ENCODE assay signal across 10 cellular contexts in the genomic region with DNA sequence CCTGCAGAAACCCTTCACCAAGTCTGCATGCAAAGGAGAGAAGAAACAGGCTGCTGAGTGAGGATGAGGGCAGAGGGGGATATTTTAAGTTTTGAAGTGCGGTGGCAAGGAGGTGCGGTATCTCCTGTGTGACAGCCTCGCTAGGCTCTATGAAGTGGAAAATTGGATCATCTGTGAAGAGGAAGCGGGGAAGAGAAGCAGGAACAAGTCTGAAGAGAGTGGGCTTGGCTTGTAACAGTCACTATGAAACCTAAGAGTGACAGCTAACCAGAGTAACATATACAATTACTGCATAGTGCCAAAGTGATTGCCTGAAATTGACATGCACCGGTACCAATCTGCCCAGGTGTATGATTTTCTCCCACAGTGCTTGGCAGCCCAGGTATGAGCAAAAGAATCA.
DNase-seq lines count a peak whose midpoint lies in the region; ATAC-seq and TF ChIP-seq lines count a peak whose summit lies in the region.
"Had no signal": no experiment of that assay in that cellular context is flagged by ENCODE, and none has a peak within 500 bp of the region (broad histone marks: within the 10 kb centered on the region; RNA-seq: fewer than 3 reads in every experiment).

No MANE protein-coding gene starts in this region.

- no peak for DNase-seq in stimulated activated naive CD4-positive, alpha-beta T cell treated with Interleukin-2 at 50 U/mL for 16 hours (lab: John Stamatoyannopoulos, UW)
- DNase-seq: activated CD4-positive, alpha-beta T cell treated with anti-CD3 and anti-CD28 coated beads for 1 hour; NCI-H510A treated with DMSO at 0.1 percent for 48 hours had no signal

- TF ChIP-seq CTCF in GM12875 (IDR thresholded peaks at IDR 0.05; ENCODE audit: borderline replicate concordance, insufficient read depth, low read depth, low read length): no peak

- peak overlapping the region; percentile 10 for H3K27ac Mint-ChIP-seq in dendritic cell treated with granulocyte-macrophage colony-stimulating factor and Interleukin-4, amounts not matched to agents 40 ng/mL and 50 ng/mL, for 4 days

- H3K27me3 Mint-ChIP-seq in dendritic cell treated with granulocyte-macrophage colony-stimulating factor and Interleukin-4, amounts not matched to agents 40 ng/mL and 50 ng/mL, for 4 days: no peaks in the 10 kb centered on the region

- H3K9me3 Mint-ChIP-seq in dendritic cell treated with granulocyte-macrophage colony-stimulating factor and Interleukin-4, amounts not matched to agents 40 ng/mL and 50 ng/mL, for 4 days: no peaks in the 10 kb centered on the region

- H3K4me1 Mint-ChIP-seq in dendritic cell treated with granulocyte-macrophage colony-stimulating factor and Interleukin-4, amounts not matched to agents 40 ng/mL and 50 ng/mL, for 4 days (ENCODE audit: low read depth): peaks cover 33% of the 10 kb centered on the region

- peak overlapping the region; percentile 41 for H3K4me3 ChIP-seq in GM12875 (ENCODE audit: low read depth, low read length)

- no peak overlapping the region for H3K4me3 Mint-ChIP-seq in dendritic cell treated with granulocyte-macrophage colony-stimulating factor and Interleukin-4, amounts not matched to agents 40 ng/mL and 50 ng/mL, for 4 days

- ATAC-seq in GM19452 (IDR thresholded peaks at IDR 0.05; ENCODE audit: unreplicated experiment) (peak; percentile 70), HG03342 (IDR thresholded peaks at IDR 0.05; ENCODE audit: unreplicated experiment) (peak; percentile 54), GM18861 (IDR thresholded peaks at IDR 0.05; ENCODE audit: unreplicated experiment) (no peak), GM21825 (IDR thresholded peaks at IDR 0.05; ENCODE audit: unreplicated experiment) (no peak), HG03039 (IDR thresholded peaks at IDR 0.05; ENCODE audit: unreplicated experiment) (no peak)

- H3K36me3 Mint-ChIP-seq in dendritic cell treated with granulocyte-macrophage colony-stimulating factor and Interleukin-4, amounts not matched to agents 40 ng/mL and 50 ng/mL, for 4 days (ENCODE audit: low read depth): peaks cover 49% of the 10 kb centered on the region

- intact Hi-C loops in dendritic cell treated with granulocyte-macrophage colony-stimulating factor and Interleukin-4, amounts not matched to agents 40 ng/mL and 50 ng/mL, for 4 days (cut with micrococcal nuclease): no loop called here

Comparison
In these comparisons a context has a peak if more than half of its experiments do, and no peak if none do; other contexts are left out.
1. ATAC-seq: peak in GM19452 (single experiment) and HG03342 (single experiment); none in GM18861 (single experiment), GM21825 (single experiment) and HG03039 (single experiment).